ENCODE assay signal across 15 cellular contexts in genomic region chrX:147884958-147885357, GRCh38. TPM values are rescaled to one million over a fixed set of nuclear protein-coding genes. Genes with fewer than 3 reads are reported as not detected.
DNase-seq lines count a peak whose midpoint lies in the region; ATAC-seq, FAIRE-seq and TF ChIP-seq lines count a peak whose summit lies in the region.
"Had no signal": no experiment of that assay in that cellular context is flagged by ENCODE, and none has a peak within 500 bp of the region (broad histone marks: within the 10 kb centered on the region; RNA-seq: fewer than 3 reads in every experiment).

No MANE protein-coding gene starts in this region.

- no peaks in the 10 kb centered on the region for H3K36me3 Mint-ChIP-seq in activated naive CD4-positive, alpha-beta T cell treated with anti-CD3 and anti-CD28 coated beads for 36 hours (ENCODE audit: low read depth)
- H3K36me3 Mint-ChIP-seq: type B pancreatic cell had no signal

- WGBS in K562 (ENCODE audit: insufficient coverage, low coverage, missing lambda C conversion rate): 25% methylated on average over 2 of the region's 2 CpGs

- no peak overlapping the region for H3K27ac ChIP-seq in K562 (ENCODE audit: extremely low read depth, low read depth, low read length)
- H3K27ac ChIP-seq: colonic mucosa, SJSA1, VCaP had no signal

- no peak for TF ChIP-seq POLR2A in K562 (conservative IDR thresholded peaks at IDR 0.05)

- no peaks in the 10 kb centered on the region for H3K4me1 ChIP-seq in K562 (replicated peaks in 1 of 2; ENCODE audit: control insufficient read depth in 2 of 2, insufficient read depth in 2 of 2, low read length in 2 of 2)
- H3K4me1 ChIP-seq: colonic mucosa, SJSA1 had no signal

- no peak for TF ChIP-seq CTCF in K562 (IDR thresholded peaks at IDR 0.05 in 2 of 3, conservative IDR thresholded peaks at IDR 0.05 in 1 of 3; ENCODE audit: insufficient read depth in 2 of 3, low read depth in 1 of 3, low read length in 3 of 3)

- no peaks in the 10 kb centered on the region for H3K36me3 ChIP-seq in K562 (ENCODE audit: control insufficient read depth, insufficient read depth, low read length)
- H3K36me3 ChIP-seq: colonic mucosa, SJSA1 had no signal

- POLR2A ChIA-PET in K562 (lab: Yijun Ruan, JAX): interaction anchor here (0.9 kb wide), 1 partner anchor 29 kb away, joined by 4 read pairs; no protein-coding TSS in a partner anchor

- H3K9me3 Mint-ChIP-seq in activated naive CD4-positive, alpha-beta T cell treated with anti-CD3 and anti-CD28 coated beads for 36 hours: peaks cover 10% of the 10 kb centered on the region
- H3K9me3 Mint-ChIP-seq: activated naive CD8-positive, alpha-beta T cell treated with anti-CD3 and anti-CD28 coated beads, Interleukin-2, amount 50 U/mL, for 24 hours had no signal

- H3K4me1 Mint-ChIP-seq in activated naive CD4-positive, alpha-beta T cell treated with anti-CD3 and anti-CD28 coated beads for 36 hours (ENCODE audit: low read depth): peaks cover 2% of the 10 kb centered on the region

- no peak for FAIRE-seq in K562 (lab: Jason Lieb, UNC)

- no peaks in the 10 kb centered on the region for H3K79me2 ChIP-seq in K562 (ENCODE audit: control insufficient read depth, insufficient read depth, low read length)

- H3K4me3 Mint-ChIP-seq in activated naive CD4-positive, alpha-beta T cell treated with anti-CD3 and anti-CD28 coated beads for 36 hours: no peak overlapping the region
- H3K4me3 Mint-ChIP-seq: activated naive CD8-positive, alpha-beta T cell treated with anti-CD3 and anti-CD28 coated beads, Interleukin-2, amount 50 U/mL, for 24 hours; type B pancreatic cell had no signal

- in situ Hi-C loops in K562 (cut with MboI): no loop called here

- no peaks in the 10 kb centered on the region for H3K27me3 Mint-ChIP-seq in activated naive CD4-positive, alpha-beta T cell treated with anti-CD3 and anti-CD28 coated beads for 36 hours (ENCODE audit: low read depth)
- H3K27me3 Mint-ChIP-seq: activated naive CD8-positive, alpha-beta T cell treated with anti-CD3 and anti-CD28 coated beads, Interleukin-2, amount 50 U/mL, for 24 hours; type B pancreatic cell had no signal

- H3K27ac Mint-ChIP-seq in activated naive CD4-positive, alpha-beta T cell treated with anti-CD3 and anti-CD28 coated beads for 36 hours: no peak overlapping the region
- H3K27ac Mint-ChIP-seq: activated naive CD8-positive, alpha-beta T cell treated with anti-CD3 and anti-CD28 coated beads, Interleukin-2, amount 50 U/mL, for 24 hours; type B pancreatic cell had no signal

- no peaks in the 10 kb centered on the region for H4K20me1 ChIP-seq in K562 (replicated peaks; ENCODE audit: control insufficient read depth, insufficient read depth, low read length)

- no peak overlapping the region for H3K9ac ChIP-seq in K562 (ENCODE audit: insufficient read depth in 1 of 2, low read depth in 2 of 2, low read length in 2 of 2)

- H3K4me3 ChIP-seq in K562: no peak overlapping the region
- H3K4me3 ChIP-seq: colonic mucosa, SJSA1 had no signal

- no peak for TF ChIP-seq EP300 in K562 (IDR thresholded peaks at IDR 0.05; ENCODE audit: low read length)

- no peaks in the 10 kb centered on the region for H3K9me1 ChIP-seq in K562 (ENCODE audit: control insufficient read depth, insufficient read depth, low read length)

- intact Hi-C loops in K562 (cut with micrococcal nuclease): no loop called here
- intact Hi-C loops in activated naive CD4-positive, alpha-beta T cell treated with anti-CD3 and anti-CD28 coated beads for 36 hours (cut with micrococcal nuclease): no loop called here

- ATAC-seq in GM19397 (IDR thresholded peaks at IDR 0.05; ENCODE audit: unreplicated experiment) (peak; percentile 50), HG03432 (IDR thresholded peaks at IDR 0.05; ENCODE audit: unreplicated experiment) (peak; percentile 91), K562 (peak; percentile 23; the same call in 2 of the 3 replicates), GM18519 (IDR thresholded peaks at IDR 0.05; ENCODE audit: low FRiP score, unreplicated experiment) (no peak)
- ATAC-seq: activated naive CD8-positive, alpha-beta T cell treated with anti-CD3 and anti-CD28 coated beads, Interleukin-2, amount 50 U/mL, for 24 hours had no signal

- H3K9me3 ChIP-seq in K562 (replicated peaks; ENCODE audit: control insufficient read depth, insufficient read depth, low read depth, low read length): no peaks in the 10 kb centered on the region; the same call in 1 of the 2 replicates
- H3K9me3 ChIP-seq: colonic mucosa, SJSA1 had no signal

- CTCF ChIA-PET in K562 (lab: Yijun Ruan, JAX; ENCODE audit: low intra/inter-chr PET ratio): no interaction called here
- CTCF ChIA-PET in activated naive CD4-positive, alpha-beta T cell treated with anti-CD3 and anti-CD28 coated beads for 36 hours (lab: Charles Lee): no interaction called here

- no peak overlapping the region for H2AFZ ChIP-seq in K562 (ENCODE audit: low read depth, low read length)

- H3K27me3 ChIP-seq in K562 (ENCODE audit: control insufficient read depth in 2 of 2, insufficient read depth in 2 of 2, low read length in 2 of 2): no peaks in the 10 kb centered on the region
- H3K27me3 ChIP-seq: colonic mucosa, SJSA1 had no signal

- DNase-seq in A172 (ENCODE audit: low spot score) (peak; percentile 1), K562 (ENCODE audit: extremely low read depth in 1 of 4, low spot score in 3 of 4) (no peak), LoVo (ENCODE audit: low spot score) (no peak)
- DNase-seq in activated naive CD4-positive, alpha-beta T cell treated with anti-CD3 and anti-CD28 coated beads for 36 hours: no peak
- no peak for DNase-seq in NK-92 treated with Interleukin-12 subunit alpha and Interleukin-12 subunit beta, amount 100 ng/mL, for 24 hours (lab: John Stamatoyannopoulos, UW)
- DNase-seq: activated naive CD8-positive, alpha-beta T cell treated with anti-CD3 and anti-CD28 coated beads, Interleukin-2, amount 50 U/mL, for 24 hours; colonic mucosa; DMS153; stimulated activated CD4-positive, alpha-beta T cell treated with anti-CD3 and anti-CD28 coated beads, Interleukin-15, amount 100 ng/mL, for 24 hours had no signal

- no TSS peak for BruUV-seq in K562 (replicated peaks; lab: Mats Ljungman, UMichigan)

- H3K4me2 ChIP-seq in K562 (ENCODE audit: insufficient read depth, low read length): no peak overlapping the region

- no peak for TF ChIP-seq RAD21 in K562 (CRISPR knock-in tag; conservative IDR thresholded peaks at IDR 0.05 in 1 of 2, IDR thresholded peaks at IDR 0.05 in 1 of 2)

TF ChIP-seq in K562, 482 proteins besides CTCF, POLR2A, EP300 and RAD21:
- peak; percentile 83 for TF ChIP-seq NFIC (IDR thresholded peaks at IDR 0.05)
- no peak for TF ChIP-seq BRF1 (IDR thresholded peaks at IDR 0.05; ENCODE audit: borderline replicate concordance, extremely low read depth, insufficient read length)
- peak; percentile 55; the same call in 1 of the 2 replicates for TF ChIP-seq NFIX (CRISPR knock-in tag; IDR thresholded peaks at IDR 0.05; ENCODE audit: low read depth)

RNA-seq across cellular contexts. Expression of gene FMR1, which starts 26.8 kb away (rescaled TPM):
- 49.6 and 50.9 TPM in 2 replicates for total RNA-seq in A172 (2014; rRNA removed; shearing (Covaris generic))
- 39.3 and 143 TPM in 2 replicates for total RNA-seq in K562 (2011; cell fraction: chromatin; rRNA removed; ENCODE audit: low replicate concordance)
- 17.2 and 25.1 TPM in 2 replicates for total RNA-seq in K562 (2011; cell fraction: nucleolus; rRNA removed)
- 57.9 and 78.5 TPM in 2 replicates for total RNA-seq in K562 (2011; cell fraction: nucleoplasm; rRNA removed)
- total RNA-seq in K562 (2014; rRNA removed): 20.6 and 28.3 TPM in 2 replicates
- total RNA-seq in K562 (2014; rRNA removed; fragmentation: Illumina TruSeq; extraction: Trizol): 20.5 and 24.9 TPM in 2 replicates
- 17.3 and 19.1 TPM in 2 replicates for total RNA-seq in K562 (2015; rRNA removed; fragmentation: Illumina TruSeq; extraction: Trizol)
- total RNA-seq in K562 (2021): 20.8 and 21.1 TPM in 2 replicates
- polyA plus RNA-seq in K562 (2011; rRNA removed): 22.4 and 24.3 TPM in 2 replicates
- polyA plus RNA-seq in K562 (2011; cell fraction: cytosol; rRNA removed): 3.5 and 6.4 TPM in 2 replicates
- 29.9 and 30.0 TPM in 2 replicates for polyA plus RNA-seq in K562 (2011; cell fraction: nucleus; rRNA removed)
- polyA plus RNA-seq in K562 (2012): 17.8 and 25.8 TPM in 2 replicates
- polyA plus RNA-seq in K562 (2014; fragmentation: Illumina TruSeq; extraction: Trizol): 18.7 and 20.5 TPM in 2 replicates
- 1 to 10 TPM; 4.8 to 8.4 TPM for polyA plus RNA-seq in K562 (2014; fragmentation: Nextera tagmentation; extraction: Ambion mirVana)
- 19.9 and 26.5 TPM in 2 replicates for polyA plus RNA-seq in K562 (2014; rRNA removed)
- 32.7 and 37.4 TPM in 2 replicates for polyA minus RNA-seq in K562 (2011; rRNA and poly(A)+ RNA removed)
- 10.0 and 14.1 TPM in 2 replicates for polyA minus RNA-seq in K562 (2011; cell fraction: cytosol; rRNA and poly(A)+ RNA removed)
- 25.3 and 42.4 TPM in 2 replicates for polyA minus RNA-seq in K562 (2011; cell fraction: nucleus; rRNA and poly(A)+ RNA removed)
- 10 to 100 TPM; 24.5 to 25.7 TPM for total RNA-seq in activated naive CD4-positive, alpha-beta T cell treated with anti-CD3 and anti-CD28 coated beads for 36 hours
